1 cellular context compared by ENCODE assay signal in the genomic region with DNA sequence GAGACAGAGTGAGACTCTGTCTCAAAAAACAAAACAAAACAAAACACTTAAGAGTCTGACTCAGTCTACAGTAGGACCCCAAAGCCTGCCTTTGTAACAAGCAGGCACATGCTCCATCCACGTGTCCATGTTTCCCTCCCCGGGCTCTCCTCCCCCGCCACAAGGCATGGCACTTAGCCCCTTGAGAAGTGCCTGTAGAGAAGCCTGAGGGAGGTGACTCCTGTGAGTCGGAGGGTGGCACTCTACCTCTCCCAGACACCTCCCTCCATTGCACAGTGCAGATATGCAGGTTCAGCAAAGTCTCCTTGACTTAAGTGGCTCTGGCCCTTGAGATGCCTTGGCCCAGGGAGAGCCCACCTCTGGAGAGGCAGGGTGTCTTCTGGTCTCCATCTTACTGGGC.
TF ChIP-seq lines count a peak whose summit lies in the region.

No MANE protein-coding gene starts in this region.

TF ChIP-seq in WTC11, 78 proteins besides CTCF, POLR2A, EP300 and RAD21 (continued from another document):
- TF ChIP-seq, protein P1, sequence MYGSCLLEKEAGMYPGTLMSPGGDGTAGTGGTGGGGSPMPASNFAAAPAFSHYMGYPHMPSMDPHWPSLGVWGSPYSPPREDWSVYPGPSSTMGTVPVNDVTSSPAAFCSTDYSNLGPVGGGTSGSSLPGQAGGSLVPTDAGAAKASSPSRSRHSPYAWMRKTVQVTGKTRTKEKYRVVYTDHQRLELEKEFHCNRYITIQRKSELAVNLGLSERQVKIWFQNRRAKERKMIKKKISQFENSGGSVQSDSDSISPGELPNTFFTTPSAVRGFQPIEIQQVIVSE (CRISPR knock-in tag; IDR thresholded peaks at IDR 0.05; ENCODE audit: borderline replicate concordance) = no peak
- TF ChIP-seq, protein P2, sequence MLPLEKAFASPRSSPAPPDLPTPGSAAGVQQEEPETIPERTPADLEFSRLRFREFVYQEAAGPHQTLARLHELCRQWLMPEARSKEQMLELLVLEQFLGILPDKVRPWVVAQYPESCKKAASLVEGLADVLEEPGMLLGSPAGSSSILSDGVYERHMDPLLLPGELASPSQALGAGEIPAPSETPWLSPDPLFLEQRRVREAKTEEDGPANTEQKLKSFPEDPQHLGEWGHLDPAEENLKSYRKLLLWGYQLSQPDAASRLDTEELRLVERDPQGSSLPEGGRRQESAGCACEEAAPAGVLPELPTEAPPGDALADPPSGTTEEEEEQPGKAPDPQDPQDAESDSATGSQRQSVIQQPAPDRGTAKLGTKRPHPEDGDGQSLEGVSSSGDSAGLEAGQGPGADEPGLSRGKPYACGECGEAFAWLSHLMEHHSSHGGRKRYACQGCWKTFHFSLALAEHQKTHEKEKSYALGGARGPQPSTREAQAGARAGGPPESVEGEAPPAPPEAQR (CRISPR knock-in tag; IDR thresholded peaks at IDR 0.05) = no peak
- TF ChIP-seq FOXP1 (CRISPR knock-in tag; IDR thresholded peaks at IDR 0.05; ENCODE audit: borderline replicate concordance) = no peak
- TF ChIP-seq, protein P3, sequence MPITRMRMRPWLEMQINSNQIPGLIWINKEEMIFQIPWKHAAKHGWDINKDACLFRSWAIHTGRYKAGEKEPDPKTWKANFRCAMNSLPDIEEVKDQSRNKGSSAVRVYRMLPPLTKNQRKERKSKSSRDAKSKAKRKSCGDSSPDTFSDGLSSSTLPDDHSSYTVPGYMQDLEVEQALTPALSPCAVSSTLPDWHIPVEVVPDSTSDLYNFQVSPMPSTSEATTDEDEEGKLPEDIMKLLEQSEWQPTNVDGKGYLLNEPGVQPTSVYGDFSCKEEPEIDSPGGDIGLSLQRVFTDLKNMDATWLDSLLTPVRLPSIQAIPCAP (CRISPR knock-in tag; IDR thresholded peaks at IDR 0.05) = no peak
- TF ChIP-seq EMX1 (CRISPR knock-in tag; IDR thresholded peaks at IDR 0.05) = no peak
- TF ChIP-seq, protein P4, sequence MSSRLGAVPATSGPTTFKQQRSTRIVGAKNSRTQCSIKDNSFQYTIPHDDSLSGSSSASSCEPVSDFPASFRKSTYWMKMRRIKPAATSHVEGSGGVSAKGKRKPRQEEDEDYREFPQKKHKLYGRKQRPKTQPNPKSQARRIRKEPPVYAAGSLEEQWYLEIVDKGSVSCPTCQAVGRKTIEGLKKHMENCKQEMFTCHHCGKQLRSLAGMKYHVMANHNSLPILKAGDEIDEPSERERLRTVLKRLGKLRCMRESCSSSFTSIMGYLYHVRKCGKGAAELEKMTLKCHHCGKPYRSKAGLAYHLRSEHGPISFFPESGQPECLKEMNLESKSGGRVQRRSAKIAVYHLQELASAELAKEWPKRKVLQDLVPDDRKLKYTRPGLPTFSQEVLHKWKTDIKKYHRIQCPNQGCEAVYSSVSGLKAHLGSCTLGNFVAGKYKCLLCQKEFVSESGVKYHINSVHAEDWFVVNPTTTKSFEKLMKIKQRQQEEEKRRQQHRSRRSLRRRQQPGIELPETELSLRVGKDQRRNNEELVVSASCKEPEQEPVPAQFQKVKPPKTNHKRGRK (CRISPR knock-in tag; IDR thresholded peaks at IDR 0.05; ENCODE audit: borderline replicate concordance) = no peak
- no peak for TF ChIP-seq ETV6 (CRISPR knock-in tag; IDR thresholded peaks at IDR 0.05)
- no peak for TF ChIP-seq FOXK1 (CRISPR knock-in tag; IDR thresholded peaks at IDR 0.05)
- TF ChIP-seq, protein P5, sequence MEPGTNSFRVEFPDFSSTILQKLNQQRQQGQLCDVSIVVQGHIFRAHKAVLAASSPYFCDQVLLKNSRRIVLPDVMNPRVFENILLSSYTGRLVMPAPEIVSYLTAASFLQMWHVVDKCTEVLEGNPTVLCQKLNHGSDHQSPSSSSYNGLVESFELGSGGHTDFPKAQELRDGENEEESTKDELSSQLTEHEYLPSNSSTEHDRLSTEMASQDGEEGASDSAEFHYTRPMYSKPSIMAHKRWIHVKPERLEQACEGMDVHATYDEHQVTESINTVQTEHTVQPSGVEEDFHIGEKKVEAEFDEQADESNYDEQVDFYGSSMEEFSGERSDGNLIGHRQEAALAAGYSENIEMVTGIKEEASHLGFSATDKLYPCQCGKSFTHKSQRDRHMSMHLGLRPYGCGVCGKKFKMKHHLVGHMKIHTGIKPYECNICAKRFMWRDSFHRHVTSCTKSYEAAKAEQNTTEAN (CRISPR knock-in tag; IDR thresholded peaks at IDR 0.05) = no peak
- TF ChIP-seq, protein P6, sequence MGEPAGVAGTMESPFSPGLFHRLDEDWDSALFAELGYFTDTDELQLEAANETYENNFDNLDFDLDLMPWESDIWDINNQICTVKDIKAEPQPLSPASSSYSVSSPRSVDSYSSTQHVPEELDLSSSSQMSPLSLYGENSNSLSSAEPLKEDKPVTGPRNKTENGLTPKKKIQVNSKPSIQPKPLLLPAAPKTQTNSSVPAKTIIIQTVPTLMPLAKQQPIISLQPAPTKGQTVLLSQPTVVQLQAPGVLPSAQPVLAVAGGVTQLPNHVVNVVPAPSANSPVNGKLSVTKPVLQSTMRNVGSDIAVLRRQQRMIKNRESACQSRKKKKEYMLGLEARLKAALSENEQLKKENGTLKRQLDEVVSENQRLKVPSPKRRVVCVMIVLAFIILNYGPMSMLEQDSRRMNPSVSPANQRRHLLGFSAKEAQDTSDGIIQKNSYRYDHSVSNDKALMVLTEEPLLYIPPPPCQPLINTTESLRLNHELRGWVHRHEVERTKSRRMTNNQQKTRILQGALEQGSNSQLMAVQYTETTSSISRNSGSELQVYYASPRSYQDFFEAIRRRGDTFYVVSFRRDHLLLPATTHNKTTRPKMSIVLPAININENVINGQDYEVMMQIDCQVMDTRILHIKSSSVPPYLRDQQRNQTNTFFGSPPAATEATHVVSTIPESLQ (CRISPR knock-in tag; IDR thresholded peaks at IDR 0.05) = no peak
- no peak for TF ChIP-seq ZNF263 (CRISPR knock-in tag; IDR thresholded peaks at IDR 0.05; ENCODE audit: low read depth)
- TF ChIP-seq, protein P7, sequence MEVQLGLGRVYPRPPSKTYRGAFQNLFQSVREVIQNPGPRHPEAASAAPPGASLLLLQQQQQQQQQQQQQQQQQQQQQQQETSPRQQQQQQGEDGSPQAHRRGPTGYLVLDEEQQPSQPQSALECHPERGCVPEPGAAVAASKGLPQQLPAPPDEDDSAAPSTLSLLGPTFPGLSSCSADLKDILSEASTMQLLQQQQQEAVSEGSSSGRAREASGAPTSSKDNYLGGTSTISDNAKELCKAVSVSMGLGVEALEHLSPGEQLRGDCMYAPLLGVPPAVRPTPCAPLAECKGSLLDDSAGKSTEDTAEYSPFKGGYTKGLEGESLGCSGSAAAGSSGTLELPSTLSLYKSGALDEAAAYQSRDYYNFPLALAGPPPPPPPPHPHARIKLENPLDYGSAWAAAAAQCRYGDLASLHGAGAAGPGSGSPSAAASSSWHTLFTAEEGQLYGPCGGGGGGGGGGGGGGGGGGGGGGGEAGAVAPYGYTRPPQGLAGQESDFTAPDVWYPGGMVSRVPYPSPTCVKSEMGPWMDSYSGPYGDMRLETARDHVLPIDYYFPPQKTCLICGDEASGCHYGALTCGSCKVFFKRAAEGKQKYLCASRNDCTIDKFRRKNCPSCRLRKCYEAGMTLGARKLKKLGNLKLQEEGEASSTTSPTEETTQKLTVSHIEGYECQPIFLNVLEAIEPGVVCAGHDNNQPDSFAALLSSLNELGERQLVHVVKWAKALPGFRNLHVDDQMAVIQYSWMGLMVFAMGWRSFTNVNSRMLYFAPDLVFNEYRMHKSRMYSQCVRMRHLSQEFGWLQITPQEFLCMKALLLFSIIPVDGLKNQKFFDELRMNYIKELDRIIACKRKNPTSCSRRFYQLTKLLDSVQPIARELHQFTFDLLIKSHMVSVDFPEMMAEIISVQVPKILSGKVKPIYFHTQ (CRISPR knock-in tag; IDR thresholded peaks at IDR 0.05) = no peak
